ENCODE assay signal across 9 cellular contexts in genomic region chr6:168035661-168036616, GRCh38. TPM values are rescaled to one million over a fixed set of nuclear protein-coding genes. Genes with fewer than 3 reads are reported as not detected.
DNase-seq lines count a peak whose midpoint lies in the region; ATAC-seq and TF ChIP-seq lines count a peak whose summit lies in the region.
"Had no signal": no experiment of that assay in that cellular context is flagged by ENCODE, and none has a peak within 500 bp of the region (broad histone marks: within the 10 kb centered on the region; RNA-seq: fewer than 3 reads in every experiment).

No MANE protein-coding gene starts in this region.

- H3K4me3 ChIP-seq in dorsolateral prefrontal cortex: peak overlapping the region in 57 of 59 donors; percentile 8 to 70 (median 50)

- peaks cover 0 to 4% (median 0%) of the 10 kb centered on the region in 45 donors for H3K27me3 ChIP-seq in dorsolateral prefrontal cortex

- peaks cover 12% of the 10 kb centered on the region for H3K36me3 Mint-ChIP-seq in mesothelial cell of epicardium

- peak overlapping the region; percentile 94 for H3K27ac Mint-ChIP-seq in mesothelial cell of epicardium
- H3K27ac Mint-ChIP-seq: naive B cell had no signal

- H3K4me1 Mint-ChIP-seq in mesothelial cell of epicardium: peaks cover 35% of the 10 kb centered on the region

- peaks cover 22% of the 10 kb centered on the region for H3K9me3 Mint-ChIP-seq in mesothelial cell of epicardium

- intact Hi-C loops in dorsolateral prefrontal cortex (cut with DNase I): no loop called here

- peak overlapping the region; percentile 73 for H3K4me3 Mint-ChIP-seq in mesothelial cell of epicardium

- no peak for TF ChIP-seq CTCF in dorsolateral prefrontal cortex (IDR thresholded peaks at IDR 0.05 in 54 of 56, conservative IDR thresholded peaks at IDR 0.05 in 2 of 56; ENCODE audit: low read depth in 1 of 56, partially characterized antibody in 56 of 56)
- no peak for TF ChIP-seq CTCF in mesothelial cell of epicardium (IDR thresholded peaks at IDR 0.05; ENCODE audit: unreplicated experiment)

- no peaks in the 10 kb centered on the region for H3K27me3 Mint-ChIP-seq in mesothelial cell of epicardium (ENCODE audit: low read depth)

- DNase-seq in EH (ENCODE audit: low read depth) (peak; percentile 62), NCI-H526 treated with DMSO at 0.1 percent for 48 hours (lab: John Stamatoyannopoulos, UW) (peak; percentile 73), dorsolateral prefrontal cortex (peak in 1 of 10 donors; percentile 43), mesothelial cell of epicardium (ENCODE audit: low spot score in 2 of 2, unreplicated experiment in 2 of 2) (no peak), RKO (ENCODE audit: low spot score) (no peak), cerebellar nuclear complex (lab: John Stamatoyannopoulos, UW) (no peak)
- DNase-seq: naive B cell had no signal

- peak overlapping the region in 56 of 59 donors; percentile 34 to 96 (median 83) for H3K27ac ChIP-seq in dorsolateral prefrontal cortex

- ATAC-seq in HG03571 (IDR thresholded peaks at IDR 0.05; ENCODE audit: unreplicated experiment) (no peak), HG03521 (IDR thresholded peaks at IDR 0.05; ENCODE audit: unreplicated experiment) (no peak)

RNA-seq across cellular contexts. Expression of gene KIF25, which starts 38.5 kb away (rescaled TPM):
- total RNA-seq in dorsolateral prefrontal cortex (10 to 100 TPM in 4 of 120 experiments, 1 to 10 TPM in 88, under 1 TPM in 24, not detected in 4; 0.30 to 16.3 (median 2.4) TPM), mesothelial cell of epicardium (0.47 to 1.6 TPM (median 0.95 TPM) in 3 replicates)

RNA-seq across cellular contexts. Expression of gene FRMD1, which starts 43.1 kb away (rescaled TPM):
- total RNA-seq in dorsolateral prefrontal cortex (under 1 TPM in 5 of 120 experiments, not detected in 115; 0.10 to 0.58 (median 0.22) TPM), mesothelial cell of epicardium (not detected in 3 replicates)

Comparison
In these comparisons a context has a peak if more than half of its experiments do, and no peak if none do; other contexts are left out.
1. DNase-seq: peak in EH (single experiment) and NCI-H526 treated with DMSO at 0.1 percent for 48 hours (single experiment); none in mesothelial cell of epicardium (0 of 2), RKO (single experiment) and cerebellar nuclear complex (0 of 2).